ENCODE assay signal across 16 cellular contexts in genomic region chr5:142998316-142998862, GRCh38.
DNase-seq lines count a peak whose midpoint lies in the region; ATAC-seq and TF ChIP-seq lines count a peak whose summit lies in the region.
"Had no signal": no experiment of that assay in that cellular context is flagged by ENCODE, and none has a peak within 500 bp of the region (broad histone marks: within the 10 kb centered on the region; RNA-seq: fewer than 3 reads in every experiment).

No MANE protein-coding gene starts in this region.

- no peak overlapping the region for H4K8ac ChIP-seq in neuronal stem cell (ENCODE audit: low read depth, low read length)

- no peaks in the 10 kb centered on the region for H4K20me1 ChIP-seq in OCI-LY1 (ENCODE audit: insufficient read depth, low read length)

- ATAC-seq in GM21825 (IDR thresholded peaks at IDR 0.05; ENCODE audit: unreplicated experiment) = peak; percentile 27

- no peak overlapping the region for H2BK12ac ChIP-seq in neuronal stem cell (ENCODE audit: low read length)

- no peaks in the 10 kb centered on the region for H3K9me2 ChIP-seq in OCI-LY1 (ENCODE audit: low read depth, low read length)

- no peak overlapping the region for H4K91ac ChIP-seq in neuronal stem cell (ENCODE audit: low read depth, low read length, poor library complexity)

- no CpG with 5 or more reads among the region's 6 CpGs for WGBS in neuronal stem cell (ENCODE audit: extremely low coverage in 2 of 2, insufficient read length in 2 of 2, insufficient replicate concordance in 1 of 2), 2 donors

- H3K9ac ChIP-seq in OCI-LY1 (ENCODE audit: low read length) (peak overlapping the region; percentile 32; the same call in 1 of the 2 replicates), neuronal stem cell (ENCODE audit: low read depth, low read length, poor library complexity) (no peak overlapping the region)

- no peak overlapping the region for H3K4ac ChIP-seq in neuronal stem cell (ENCODE audit: low read length)

- H3K4me2 ChIP-seq in OCI-LY1 (ENCODE audit: low read length) (peak overlapping the region; percentile 56), neuronal stem cell (ENCODE audit: insufficient read depth, low read length, poor library complexity, severe bottlenecking) (no peak overlapping the region)

- H3K14ac ChIP-seq in neuronal stem cell (ENCODE audit: low read length) = no peak overlapping the region

- TF ChIP-seq CTCF in OCI-LY1 (IDR thresholded peaks at IDR 0.05; ENCODE audit: low read length) = no peak

- H3K36me3 ChIP-seq in OCI-LY1 (ENCODE audit: insufficient read depth, low read length) = no peaks in the 10 kb centered on the region
- no peaks in the 10 kb centered on the region for H3K36me3 ChIP-seq in neuronal stem cell (replicated peaks in 1 of 2; ENCODE audit: control insufficient read depth in 2 of 2, insufficient read depth in 2 of 2, low read length in 2 of 2)
- H3K36me3 ChIP-seq in SJCRH30 = no peaks in the 10 kb centered on the region; the same call in 1 of the 2 replicates
- H3K36me3 ChIP-seq: MG63 had no signal

- H3K9me3 ChIP-seq in OCI-LY1 (ENCODE audit: low read length) (no peaks in the 10 kb centered on the region), neuronal stem cell (replicated peaks in 1 of 2; ENCODE audit: control insufficient read depth in 2 of 2, insufficient read depth in 1 of 2, low read depth in 1 of 2, low read length in 2 of 2) (no peaks in the 10 kb centered on the region), SJCRH30 (replicated peaks) (no peaks in the 10 kb centered on the region; the same call in 1 of the 2 replicates)
- H3K9me3 ChIP-seq: MG63 had no signal

- H2AFZ ChIP-seq in OCI-LY1 (ENCODE audit: low read length) = peak overlapping the region; percentile 87; the same call in 1 of the 2 replicates
- peak overlapping the region; percentile 24 for H2AFZ ChIP-seq in neuronal stem cell (ENCODE audit: low read length)

- peak overlapping the region; percentile 60 for H3K27ac ChIP-seq in OCI-LY1 (ENCODE audit: low read depth, low read length, poor library complexity, severe bottlenecking)
- no peak overlapping the region for H3K27ac ChIP-seq in neuronal stem cell (replicated peaks; ENCODE audit: low read length)
- no peak overlapping the region for H3K27ac ChIP-seq in SJCRH30
- H3K27ac ChIP-seq: 22Rv1 had no signal

- no peaks in the 10 kb centered on the region for H3K27me3 ChIP-seq in OCI-LY1 (ENCODE audit: insufficient read depth, low read length)
- no peaks in the 10 kb centered on the region for H3K27me3 ChIP-seq in neuronal stem cell (ENCODE audit: control insufficient read depth in 3 of 3, insufficient read depth in 3 of 3, low read depth in 1 of 3, low read length in 3 of 3)
- H3K27me3 ChIP-seq in SJCRH30 = no peaks in the 10 kb centered on the region
- H3K27me3 ChIP-seq: MG63 had no signal

- H2BK5ac ChIP-seq in neuronal stem cell (ENCODE audit: low read length) = no peak overlapping the region

- no peak overlapping the region for H2BK120ac ChIP-seq in neuronal stem cell (ENCODE audit: low read depth, low read length)

- DNase-seq in NCI-H748 (lab: John Stamatoyannopoulos, UW; ENCODE audit: unreplicated experiment) (peak; percentile 9), NCI-H748 treated with DMSO at 0.1 percent for 48 hours (lab: John Stamatoyannopoulos, UW) (no peak), neuronal stem cell (ENCODE audit: low spot score) (no peak), SKM-1 treated with dmso at 0.1 percent for 144 hours (lab: John Stamatoyannopoulos, UW; ENCODE audit: unreplicated experiment) (no peak), SJCRH30 (no peak), NCI-H1436 (lab: John Stamatoyannopoulos, UW) (no peak)
- DNase-seq: activated CD4-positive, CD25-positive, alpha-beta regulatory T cell treated with anti-CD3 and anti-CD28 coated beads, Interleukin-2, amount 50 U/mL, for 72 hours; activated naive CD4-positive, alpha-beta T cell treated with Interleukin-2 at 50 U/mL for 16 hours; dermis blood vessel endothelial cell; foreskin melanocyte; kidney glomerular epithelial cell; MG63; NCI-H2227 treated with DMSO at 0.1 percent for 48 hours had no signal

- H3K18ac ChIP-seq in neuronal stem cell (ENCODE audit: low read length) = no peak overlapping the region

- H3K79me2 ChIP-seq in OCI-LY1 (ENCODE audit: insufficient read depth, low read length) = no peaks in the 10 kb centered on the region

- H3F3A ChIP-seq in OCI-LY1 (ENCODE audit: insufficient read depth, low read length) = no peaks in the 10 kb centered on the region

- H3K4me1 ChIP-seq in OCI-LY1 (ENCODE audit: insufficient read depth, low read length, severe bottlenecking) (peaks cover 46% of the 10 kb centered on the region), neuronal stem cell (ENCODE audit: control insufficient read depth in 2 of 2, insufficient read depth in 1 of 2, low read depth in 1 of 2, low read length in 2 of 2) (peaks cover 6 to 7% of the 10 kb centered on the region in 2 donors), SJCRH30 (no peaks in the 10 kb centered on the region)

- H3K79me1 ChIP-seq in neuronal stem cell (ENCODE audit: low read depth, low read length) = no peaks in the 10 kb centered on the region

- H3K4me3 ChIP-seq in OCI-LY1 (ENCODE audit: low read depth, low read length, poor library complexity, severe bottlenecking) (peak overlapping the region; percentile 9), neuronal stem cell (ENCODE audit: low read length in 2 of 2) (no peak overlapping the region), SJCRH30 (no peak overlapping the region)
- H3K4me3 ChIP-seq: MG63 had no signal

- no peak overlapping the region for H2AK5ac ChIP-seq in neuronal stem cell (ENCODE audit: low read depth, low read length)

- H3K23ac ChIP-seq in neuronal stem cell (ENCODE audit: low read depth, low read length, poor library complexity) = no peak overlapping the region

- no peak overlapping the region for H2BK15ac ChIP-seq in neuronal stem cell (ENCODE audit: low read length)
